ENCODE assay signal across 11 cellular contexts in genomic region chr15:71093089-71094024, GRCh38. TPM values are rescaled to one million over a fixed set of nuclear protein-coding genes. Genes with fewer than 3 reads are reported as not detected.
DNase-seq lines count a peak whose midpoint lies in the region; ATAC-seq and TF ChIP-seq lines count a peak whose summit lies in the region.
"Had no signal": no experiment of that assay in that cellular context is flagged by ENCODE, and none has a peak within 500 bp of the region (broad histone marks: within the 10 kb centered on the region; RNA-seq: fewer than 3 reads in every experiment).

No MANE protein-coding gene starts in this region.

- peaks cover 0 to 7% of the 10 kb centered on the region in 2 donors for H3K9me3 ChIP-seq in transverse colon
- H3K9me3 ChIP-seq: testis had no signal

- H3K4me1 ChIP-seq in foreskin keratinocyte, result peaks cover 25% of the 10 kb centered on the region
- H3K4me1 ChIP-seq in transverse colon, result peaks cover 0 to 6% (median 0%) of the 10 kb centered on the region in 4 donors

- no peak overlapping the region for H3K4me3 Mint-ChIP-seq in glutamatergic neuron (ENCODE audit: unreplicated experiment)

- no peaks in the 10 kb centered on the region for H3K36me3 ChIP-seq in transverse colon

- TF ChIP-seq EP300 in transverse colon (IDR thresholded peaks at IDR 0.05; ENCODE audit: low read depth), result no peak

- DNase-seq in NCI-H2227 (lab: John Stamatoyannopoulos, UW; ENCODE audit: unreplicated experiment) (peak; percentile 7), NCI-H2227 treated with DMSO at 0.1 percent for 48 hours (lab: John Stamatoyannopoulos, UW) (no peak), SW 1271 (lab: John Stamatoyannopoulos, UW) (peak; percentile 42 to 81), foreskin keratinocyte (peak; percentile 93 to 96), transverse colon (peak; percentile 72), NCI-H1092 (lab: John Stamatoyannopoulos, UW) (no peak), glutamatergic neuron (no peak)
- no peak for DNase-seq in activated CD4-positive, CD25-positive, alpha-beta regulatory T cell treated with anti-CD3 and anti-CD28 coated beads, Interleukin-2, amount 50 U/mL, for 72 hours
- DNase-seq: testis had no signal

- H3K9me3 Mint-ChIP-seq in glutamatergic neuron (ENCODE audit: unreplicated experiment), result no peaks in the 10 kb centered on the region

- peaks cover 6% of the 10 kb centered on the region for H3K36me3 Mint-ChIP-seq in glutamatergic neuron (ENCODE audit: unreplicated experiment)

- no peak overlapping the region for H3K27ac Mint-ChIP-seq in glutamatergic neuron (ENCODE audit: unreplicated experiment)

- H3K27me3 ChIP-seq in foreskin keratinocyte (no peaks in the 10 kb centered on the region), transverse colon (no peaks in the 10 kb centered on the region)
- H3K27me3 ChIP-seq: testis had no signal

- no peak overlapping the region for H3K4me3 ChIP-seq in transverse colon
- H3K4me3 ChIP-seq: GM12878, skin epidermis, testis had no signal

- WGBS in transverse colon (ENCODE audit: low coverage in 1 of 2), 2 donors, result 42 to 72% methylated on average over 6 to 11 of the region's 11 CpGs

- in situ Hi-C loops in transverse colon (cut with MboI; ENCODE audit: low pct_ligation_motif_present in 1 of 4, low pct_unique_long_range_greater_than_20kb in 1 of 4, low sequenced_read_pairs in 3 of 4), result no loop called here

- no peaks in the 10 kb centered on the region for H3K4me1 Mint-ChIP-seq in glutamatergic neuron (ENCODE audit: low read depth, unreplicated experiment)

- ATAC-seq in foreskin keratinocyte, result peak; percentile 96
- ATAC-seq: GM12878 had no signal

- H3K27ac ChIP-seq in foreskin keratinocyte (peak overlapping the region; percentile 45), transverse colon (peak overlapping the region; percentile 12 to 66 (median 60))
- H3K27ac ChIP-seq: testis had no signal

- intact Hi-C loops in transverse colon (cut with DNase I; ENCODE audit: low total_unique reads), result no loop called here

- no peaks in the 10 kb centered on the region for H3K27me3 Mint-ChIP-seq in glutamatergic neuron (ENCODE audit: unreplicated experiment)

- no peak for TF ChIP-seq CTCF in foreskin keratinocyte (conservative IDR thresholded peaks at IDR 0.05)
- no peak for TF ChIP-seq CTCF in transverse colon (IDR thresholded peaks at IDR 0.05)
- no peak for TF ChIP-seq CTCF in glutamatergic neuron (IDR thresholded peaks at IDR 0.05; ENCODE audit: partially characterized antibody, unreplicated experiment)

- TF ChIP-seq POLR2A in transverse colon (IDR thresholded peaks at IDR 0.05), result peak; percentile 39

RNA-seq across cellular contexts. Expression of gene THSD4, which starts 21.9 kb away (rescaled TPM):
- total RNA-seq in foreskin keratinocyte (44.0 and 56.5 TPM in 2 replicates), transverse colon (10 to 100 TPM; 13.3 to 57.2 (median 47.4) TPM), glutamatergic neuron (ENCODE audit: unreplicated experiment) (12.3 TPM)
- 18.0 and 21.0 TPM in 2 replicates for polyA plus RNA-seq in foreskin keratinocyte

Comparison
In these comparisons a context has a peak if more than half of its experiments do, and no peak if none do; other contexts are left out.
1. DNase-seq: peak in NCI-H2227 (single experiment), SW 1271 (2 of 2), foreskin keratinocyte (2 of 2) and transverse colon (single experiment); none in NCI-H2227 treated with DMSO at 0.1 percent for 48 hours (single experiment), activated CD4-positive, CD25-positive, alpha-beta regulatory T cell treated with anti-CD3 and anti-CD28 coated beads, Interleukin-2, amount 50 U/mL, for 72 hours (single experiment), NCI-H1092 (single experiment) and glutamatergic neuron (single experiment).